Comparison of ENCODE assay signal across 28 cellular contexts in the genomic region with DNA sequence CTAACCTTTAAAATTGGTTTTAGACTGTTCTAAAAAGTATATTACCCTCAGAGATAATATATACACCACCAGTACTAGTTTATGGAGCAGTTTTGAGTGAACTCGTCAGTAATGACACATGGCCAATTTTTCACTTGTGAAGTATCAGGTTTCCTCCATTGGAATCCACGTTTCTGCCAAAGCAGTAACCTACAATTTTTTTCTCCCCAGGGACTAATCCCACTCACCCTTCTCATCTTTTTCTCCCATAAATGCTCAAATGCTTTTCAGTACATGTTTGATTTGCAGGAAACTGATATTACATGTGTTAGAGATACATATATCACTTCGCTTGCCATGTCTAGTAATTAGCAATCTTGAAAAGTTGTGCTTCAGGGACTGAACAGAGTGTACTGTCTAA.
DNase-seq lines count a peak whose midpoint lies in the region; ATAC-seq and TF ChIP-seq lines count a peak whose summit lies in the region.
"Had no signal": no experiment of that assay in that cellular context is flagged by ENCODE, and none has a peak within 500 bp of the region (broad histone marks: within the 10 kb centered on the region; RNA-seq: fewer than 3 reads in every experiment).

No MANE protein-coding gene starts in this region.

- 33 to 39% methylated on average over 3 of the region's 3 CpGs for WGBS in GM23248 (ENCODE audit: low coverage in 1 of 2, low lambda C conversion rate in 2 of 2, missing lambda C conversion rate in 2 of 2), 2 experiments

- H3K36me3 Mint-ChIP-seq in neural progenitor cell = no peaks in the 10 kb centered on the region
- H3K36me3 Mint-ChIP-seq in activated T-helper 17 cell treated with anti-CD3 and anti-CD28 coated beads, Interleukin-2, amount 50 U/mL, for 72 hours (ENCODE audit: low read depth) = no peaks in the 10 kb centered on the region
- H3K36me3 Mint-ChIP-seq: activated naive CD4-positive, alpha-beta T cell treated with anti-CD3 and anti-CD28 coated beads, Interleukin-2, amount 10 ng/mL, durations not matched to agents 7 days and 5 days; CD14-positive monocyte; stimulated activated effector memory CD8-positive, alpha-beta T cell treated with anti-CD3 and anti-CD28 coated beads, Interleukin-12 subunit alpha, Interleukin-12 subunit beta, amount 100 ng/mL, for 72 hours had no signal

- H4K20me1 ChIP-seq in GM23248 (ENCODE audit: insufficient read depth) = no peaks in the 10 kb centered on the region
- H4K20me1 ChIP-seq in Loucy (ENCODE audit: insufficient read depth, low read length, poor library complexity, severe bottlenecking) = no peaks in the 10 kb centered on the region
- no peaks in the 10 kb centered on the region for H4K20me1 ChIP-seq in neural progenitor cell (ENCODE audit: low read depth)

- H3K4me1 Mint-ChIP-seq in neural progenitor cell = no peaks in the 10 kb centered on the region
- H3K4me1 Mint-ChIP-seq in activated T-helper 17 cell treated with anti-CD3 and anti-CD28 coated beads, Interleukin-2, amount 50 U/mL, for 72 hours = no peaks in the 10 kb centered on the region
- H3K4me1 Mint-ChIP-seq: activated naive CD4-positive, alpha-beta T cell treated with anti-CD3 and anti-CD28 coated beads, Interleukin-2, amount 10 ng/mL, durations not matched to agents 7 days and 5 days; stimulated activated effector memory CD8-positive, alpha-beta T cell treated with anti-CD3 and anti-CD28 coated beads, Interleukin-12 subunit alpha, Interleukin-12 subunit beta, amount 100 ng/mL, for 72 hours had no signal

- no peaks in the 10 kb centered on the region for H3K27me3 ChIP-seq in GM23248 (replicated peaks; ENCODE audit: insufficient read depth)
- no peaks in the 10 kb centered on the region for H3K27me3 ChIP-seq in Loucy (ENCODE audit: insufficient read depth, low read length, poor library complexity, severe bottlenecking)
- H3K27me3 ChIP-seq in neural progenitor cell = no peaks in the 10 kb centered on the region
- H3K27me3 ChIP-seq: cardiac muscle cell, right lobe of liver, upper lobe of left lung had no signal

- H3K4me2 ChIP-seq in GM23248 (ENCODE audit: unreplicated experiment) (no peak overlapping the region), Loucy (ENCODE audit: low read depth, low read length, poor library complexity, severe bottlenecking) (no peak overlapping the region), neural progenitor cell (no peak overlapping the region)

- H3K27ac Mint-ChIP-seq in neural progenitor cell = no peak overlapping the region
- H3K27ac Mint-ChIP-seq in activated T-helper 17 cell treated with anti-CD3 and anti-CD28 coated beads, Interleukin-2, amount 50 U/mL, for 72 hours = no peak overlapping the region
- H3K27ac Mint-ChIP-seq: activated naive CD4-positive, alpha-beta T cell treated with anti-CD3 and anti-CD28 coated beads, Interleukin-2, amount 10 ng/mL, durations not matched to agents 7 days and 5 days; activated T-helper 1 cell treated with anti-CD3 and anti-CD28 coated beads, Interleukin-12 subunit alpha, Interleukin-12 subunit beta, Interleukin-2, Interleukin-4 antibody, amounts not matched to agents 30 ng/mL and 10 ng/mL and 1 ng/mL, durations not matched to agents 14 hours and 24 hours and 36 hours; effector memory CD8-positive, alpha-beta T cell; stimulated activated effector memory CD8-positive, alpha-beta T cell treated with anti-CD3 and anti-CD28 coated beads, Interleukin-12 subunit alpha, Interleukin-12 subunit beta, amount 100 ng/mL, for 72 hours had no signal

- H3K27ac ChIP-seq in GM23248 = no peak overlapping the region
- H3K27ac ChIP-seq in neural progenitor cell = no peak overlapping the region
- H3K27ac ChIP-seq: cardiac muscle cell, coronary artery, right lobe of liver, upper lobe of left lung had no signal

- H3F3A ChIP-seq in GM23248 (ENCODE audit: insufficient read depth) = no peaks in the 10 kb centered on the region
- no peaks in the 10 kb centered on the region for H3F3A ChIP-seq in Loucy (ENCODE audit: low read depth)
- H3F3A ChIP-seq in neural progenitor cell (ENCODE audit: low read depth) = no peaks in the 10 kb centered on the region

- no peaks in the 10 kb centered on the region for H3K9me3 ChIP-seq in GM23248 (ENCODE audit: low read depth)
- no peaks in the 10 kb centered on the region for H3K9me3 ChIP-seq in Loucy (ENCODE audit: insufficient read depth, low read depth, low read length)
- no peaks in the 10 kb centered on the region for H3K9me3 ChIP-seq in neural progenitor cell (ENCODE audit: low read depth)
- H3K9me3 ChIP-seq: right lobe of liver, upper lobe of left lung had no signal

- in situ Hi-C loops in GM23248 (cut with MboI) (no loop called here), astrocyte of the spinal cord (cut with HindIII; ENCODE audit: low sequenced_read_pairs) (no loop called here)

- no peaks in the 10 kb centered on the region for H3K79me2 ChIP-seq in GM23248 (ENCODE audit: insufficient read depth)
- H3K79me2 ChIP-seq in Loucy (ENCODE audit: insufficient read depth, low read length) = no peaks in the 10 kb centered on the region
- no peaks in the 10 kb centered on the region for H3K79me2 ChIP-seq in neural progenitor cell (ENCODE audit: low read depth)

- no peak for ATAC-seq in activated T-helper 17 cell treated with anti-CD3 and anti-CD28 coated beads, Interleukin-2, amount 50 U/mL, for 72 hours (replicated peaks)
- no peak for ATAC-seq in GM21737 (IDR thresholded peaks at IDR 0.05; ENCODE audit: unreplicated experiment)
- ATAC-seq: effector memory CD8-positive, alpha-beta T cell; right lobe of liver; stimulated activated effector memory CD8-positive, alpha-beta T cell treated with anti-CD3 and anti-CD28 coated beads, Interleukin-12 subunit alpha, Interleukin-12 subunit beta, amount 100 ng/mL, for 72 hours had no signal

- peak; percentile 20 for DNase-seq in GM23248
- peak; percentile 15 for DNase-seq in astrocyte of the spinal cord (ENCODE audit: low read depth, low spot score)
- DNase-seq in neural progenitor cell (ENCODE audit: low spot score) = no peak
- DNase-seq in HuH-7.5 (ENCODE audit: low spot score) = no peak
- DNase-seq: activated CD4-positive, alpha-beta T cell treated with anti-CD3 and anti-CD28 coated beads, Interleukin-2, amount 50 U/mL, for 4 hours; activated naive CD4-positive, alpha-beta T cell treated with anti-CD3 and anti-CD28 coated beads, Interleukin-2, amount 10 ng/mL, durations not matched to agents 7 days and 5 days; amniotic stem cell; Calu3; DND-41; effector memory CD8-positive, alpha-beta T cell; MM.1S; NCI-H146; NCI-H2171; NCI-H510A treated with DMSO at 0.1 percent for 48 hours; right lobe of liver; SHP77 treated with DMSO at 0.1 percent for 48 hours; stimulated activated CD4-positive, alpha-beta T cell treated with anti-CD3 and anti-CD28 coated beads, Interleukin-12 subunit alpha, Interleukin-12 subunit beta, amount 100 ng/mL, for 4 hours; stimulated activated CD4-positive, alpha-beta T cell treated with anti-CD3 and anti-CD28 coated beads, Interleukin-4, amount 100 ng/mL, for 1 hour; substantia nigra; upper lobe of left lung had no signal

- no peak for TF ChIP-seq CTCF in Loucy (conservative IDR thresholded peaks at IDR 0.05; ENCODE audit: low read length)
- no peak for TF ChIP-seq CTCF in astrocyte of the spinal cord (IDR thresholded peaks at IDR 0.05; ENCODE audit: low read depth, low read length)
- no peak for TF ChIP-seq CTCF in neural progenitor cell (IDR thresholded peaks at IDR 0.05)

- H2AFZ ChIP-seq in GM23248 (no peak overlapping the region), Loucy (ENCODE audit: low read length) (peak overlapping the region; percentile 4; the same call in 1 of the 2 replicates), neural progenitor cell (replicated peaks) (peak overlapping the region; percentile 69)

- H3K36me3 ChIP-seq in GM23248 (ENCODE audit: low read depth) (no peaks in the 10 kb centered on the region), Loucy (ENCODE audit: insufficient read depth, low read length) (no peaks in the 10 kb centered on the region), neural progenitor cell (no peaks in the 10 kb centered on the region)
- H3K36me3 ChIP-seq: cardiac muscle cell, right lobe of liver, upper lobe of left lung had no signal

- H3K27me3 Mint-ChIP-seq in neural progenitor cell (ENCODE audit: insufficient read depth, low read depth) = peaks cover 2% of the 10 kb centered on the region
- H3K27me3 Mint-ChIP-seq in activated T-helper 17 cell treated with anti-CD3 and anti-CD28 coated beads, Interleukin-2, amount 50 U/mL, for 72 hours = peaks cover 4% of the 10 kb centered on the region
- H3K27me3 Mint-ChIP-seq: activated naive CD4-positive, alpha-beta T cell treated with anti-CD3 and anti-CD28 coated beads, Interleukin-2, amount 10 ng/mL, durations not matched to agents 7 days and 5 days; effector memory CD8-positive, alpha-beta T cell had no signal

- H3K9me3 Mint-ChIP-seq in neural progenitor cell = no peaks in the 10 kb centered on the region
- H3K9me3 Mint-ChIP-seq in activated T-helper 17 cell treated with anti-CD3 and anti-CD28 coated beads, Interleukin-2, amount 50 U/mL, for 72 hours = no peaks in the 10 kb centered on the region
- H3K9me3 Mint-ChIP-seq: activated naive CD4-positive, alpha-beta T cell treated with anti-CD3 and anti-CD28 coated beads, Interleukin-2, amount 10 ng/mL, durations not matched to agents 7 days and 5 days; activated T-helper 1 cell treated with anti-CD3 and anti-CD28 coated beads, Interleukin-12 subunit alpha, Interleukin-12 subunit beta, Interleukin-2, Interleukin-4 antibody, amounts not matched to agents 30 ng/mL and 10 ng/mL and 1 ng/mL, durations not matched to agents 14 hours and 24 hours and 36 hours; effector memory CD8-positive, alpha-beta T cell; stimulated activated effector memory CD8-positive, alpha-beta T cell treated with anti-CD3 and anti-CD28 coated beads, Interleukin-12 subunit alpha, Interleukin-12 subunit beta, amount 100 ng/mL, for 72 hours had no signal

- H3K4me1 ChIP-seq in GM23248 (ENCODE audit: insufficient read depth) = no peaks in the 10 kb centered on the region
- H3K4me1 ChIP-seq in Loucy (ENCODE audit: insufficient read depth, low read length, poor library complexity, severe bottlenecking) = peaks cover 6% of the 10 kb centered on the region
- H3K4me1 ChIP-seq in neural progenitor cell = peaks cover 36% of the 10 kb centered on the region
- H3K4me1 ChIP-seq: right lobe of liver, upper lobe of left lung had no signal

- H3K9me2 ChIP-seq in GM23248 (ENCODE audit: insufficient read depth) (no peaks in the 10 kb centered on the region), Loucy (replicated peaks; ENCODE audit: low read depth, low read length) (no peaks in the 10 kb centered on the region)

- H3K4me3 ChIP-seq in GM23248 (no peak overlapping the region), Loucy (ENCODE audit: low read length, poor library complexity, severe bottlenecking) (no peak overlapping the region), astrocyte of the spinal cord (ENCODE audit: low read depth, low read length) (no peak overlapping the region), neural progenitor cell (no peak overlapping the region)
- H3K4me3 ChIP-seq: cardiac muscle cell, coronary artery, right lobe of liver, upper lobe of left lung had no signal

- no peak overlapping the region for H3K4me3 Mint-ChIP-seq in neural progenitor cell
- no peak overlapping the region for H3K4me3 Mint-ChIP-seq in activated T-helper 17 cell treated with anti-CD3 and anti-CD28 coated beads, Interleukin-2, amount 50 U/mL, for 72 hours
- H3K4me3 Mint-ChIP-seq: activated naive CD4-positive, alpha-beta T cell treated with anti-CD3 and anti-CD28 coated beads, Interleukin-2, amount 10 ng/mL, durations not matched to agents 7 days and 5 days; activated T-helper 1 cell treated with anti-CD3 and anti-CD28 coated beads, Interleukin-12 subunit alpha, Interleukin-12 subunit beta, Interleukin-2, Interleukin-4 antibody, amounts not matched to agents 30 ng/mL and 10 ng/mL and 1 ng/mL, durations not matched to agents 14 hours and 24 hours and 36 hours; CD14-positive monocyte; effector memory CD8-positive, alpha-beta T cell; stimulated activated effector memory CD8-positive, alpha-beta T cell treated with anti-CD3 and anti-CD28 coated beads, Interleukin-12 subunit alpha, Interleukin-12 subunit beta, amount 100 ng/mL, for 72 hours had no signal

- H3K9ac ChIP-seq in GM23248 (no peak overlapping the region), Loucy (ENCODE audit: low read depth, low read length, poor library complexity, severe bottlenecking) (no peak overlapping the region), neural progenitor cell (no peak overlapping the region)

Comparison
In these comparisons a context has a peak if more than half of its experiments do, and no peak if none do; other contexts are left out.
1. DNase-seq: peak in GM23248 (single experiment) and astrocyte of the spinal cord (single experiment); none in neural progenitor cell (single experiment) and HuH-7.5 (single experiment).